In genomic region chr10:120978589-120979252, GRCh38 we compare ENCODE assay signal across 10 cellular contexts.
DNase-seq lines count a peak whose midpoint lies in the region; ATAC-seq, FAIRE-seq and TF ChIP-seq lines count a peak whose summit lies in the region.
"Had no signal": no experiment of that assay in that cellular context is flagged by ENCODE, and none has a peak within 500 bp of the region (broad histone marks: within the 10 kb centered on the region; RNA-seq: fewer than 3 reads in every experiment).

No MANE protein-coding gene starts in this region.

- DNase-seq in A549 (ENCODE audit: low read depth in 1 of 2, low spot score in 1 of 2), result no peak
- no peak for DNase-seq in endodermal cell
- DNase-seq in activated CD8-positive, alpha-beta T cell treated with anti-CD3 and anti-CD28 coated beads, Interleukin-2, amount 10 ng/mL, durations not matched to agents 7 days and 5 days, result no peak
- no peak for DNase-seq in osteocyte (ENCODE audit: extremely low spot score, unreplicated experiment)
- DNase-seq: central memory CD4-positive, alpha-beta T cell had no signal

- H3K36me3 Mint-ChIP-seq in endodermal cell (ENCODE audit: low read depth) (no peaks in the 10 kb centered on the region), osteocyte (ENCODE audit: unreplicated experiment) (no peaks in the 10 kb centered on the region)
- no peaks in the 10 kb centered on the region for H3K36me3 Mint-ChIP-seq in activated CD8-positive, alpha-beta T cell treated with anti-CD3 and anti-CD28 coated beads, Interleukin-2, amount 10 ng/mL, durations not matched to agents 7 days and 5 days (ENCODE audit: low read depth)

- H3K36me3 ChIP-seq in HUES6 (ENCODE audit: control insufficient read depth, insufficient read depth, low read length) (no peaks in the 10 kb centered on the region), endodermal cell (ENCODE audit: control insufficient read depth, insufficient read depth, low read length) (no peaks in the 10 kb centered on the region), muscle layer of colon (ENCODE audit: insufficient read depth, low read length) (no peaks in the 10 kb centered on the region)

- POLR2A ChIA-PET in A549 (lab: Yijun Ruan, JAX), result no interaction called here
- POLR2A ChIA-PET in activated CD8-positive, alpha-beta T cell treated with anti-CD3 and anti-CD28 coated beads, Interleukin-2, amount 10 ng/mL, durations not matched to agents 7 days and 5 days (lab: Charles Lee), result no interaction called here

- TF ChIP-seq CTCF in A549 (IDR thresholded peaks at IDR 0.05) (no peak), endodermal cell (conservative IDR thresholded peaks at IDR 0.05) (no peak), osteocyte (IDR thresholded peaks at IDR 0.05) (no peak)

- H3K9me3 Mint-ChIP-seq in endodermal cell (peaks cover 21% of the 10 kb centered on the region), osteocyte (ENCODE audit: unreplicated experiment) (peaks cover 12% of the 10 kb centered on the region)
- no peaks in the 10 kb centered on the region for H3K9me3 Mint-ChIP-seq in activated CD8-positive, alpha-beta T cell treated with anti-CD3 and anti-CD28 coated beads, Interleukin-2, amount 10 ng/mL, durations not matched to agents 7 days and 5 days (ENCODE audit: insufficient read depth)

- TF ChIP-seq POLR2A in A549 (IDR thresholded peaks at IDR 0.05; ENCODE audit: low read length), result no peak

- CTCF ChIA-PET in A549 (lab: Yijun Ruan, JAX), result no interaction called here
- CTCF ChIA-PET in activated CD8-positive, alpha-beta T cell treated with anti-CD3 and anti-CD28 coated beads, Interleukin-2, amount 10 ng/mL, durations not matched to agents 7 days and 5 days (lab: Charles Lee), result interaction anchor here (1.4 kb wide), 1 partner anchor 30 kb away, joined by 6 read pairs; no protein-coding TSS in a partner anchor

- H3K4me3 Mint-ChIP-seq in endodermal cell (peak overlapping the region; percentile 57), osteocyte (ENCODE audit: unreplicated experiment) (no peak overlapping the region)
- no peak overlapping the region for H3K4me3 Mint-ChIP-seq in activated CD8-positive, alpha-beta T cell treated with anti-CD3 and anti-CD28 coated beads, Interleukin-2, amount 10 ng/mL, durations not matched to agents 7 days and 5 days

- H3K27me3 ChIP-seq in HUES6 (ENCODE audit: control insufficient read depth, insufficient read depth, low read length) (peaks cover 46% of the 10 kb centered on the region), endodermal cell (ENCODE audit: control insufficient read depth, insufficient read depth, low read length, poor library complexity, severe bottlenecking) (peaks cover 45% of the 10 kb centered on the region), muscle layer of colon (ENCODE audit: control insufficient read depth in 1 of 2, insufficient read depth in 2 of 2, low read length in 2 of 2) (peaks cover 0 to 6% of the 10 kb centered on the region in 2 donors)

- H3K4me1 Mint-ChIP-seq in endodermal cell (peaks cover 43% of the 10 kb centered on the region), osteocyte (ENCODE audit: unreplicated experiment) (peaks cover 3% of the 10 kb centered on the region)
- H3K4me1 Mint-ChIP-seq in activated CD8-positive, alpha-beta T cell treated with anti-CD3 and anti-CD28 coated beads, Interleukin-2, amount 10 ng/mL, durations not matched to agents 7 days and 5 days (ENCODE audit: low read depth), result peaks cover 3% of the 10 kb centered on the region

- no peak for TF ChIP-seq RAD21 in A549 (conservative IDR thresholded peaks at IDR 0.05 in 1 of 2, IDR thresholded peaks at IDR 0.05 in 1 of 2)

- H3K9ac ChIP-seq in HUES6 (ENCODE audit: low read length) (no peak overlapping the region), endodermal cell (ENCODE audit: extremely low read depth, low read length, poor library complexity, severe bottlenecking) (no peak overlapping the region), muscle layer of colon (ENCODE audit: low read length) (no peak overlapping the region)
- H3K9ac ChIP-seq: KMS-11 had no signal

- peak in 1 of 2 experiments; percentile 5; a peak in 2 of 6 replicates for ATAC-seq in A549
- ATAC-seq in GM18502 (IDR thresholded peaks at IDR 0.05; ENCODE audit: poor library complexity, unreplicated experiment), result no peak
- no peak for ATAC-seq in activated CD8-positive, alpha-beta T cell treated with anti-CD3 and anti-CD28 coated beads, Interleukin-2, amount 10 ng/mL, durations not matched to agents 7 days and 5 days
- no peak for ATAC-seq in HG03159 (IDR thresholded peaks at IDR 0.05; ENCODE audit: unreplicated experiment)

- H3K27me3 Mint-ChIP-seq in endodermal cell (ENCODE audit: insufficient read depth), result peaks cover 67% of the 10 kb centered on the region
- H3K27me3 Mint-ChIP-seq in activated CD8-positive, alpha-beta T cell treated with anti-CD3 and anti-CD28 coated beads, Interleukin-2, amount 10 ng/mL, durations not matched to agents 7 days and 5 days (ENCODE audit: low read depth), result peaks cover 33% of the 10 kb centered on the region
- peaks cover 49% of the 10 kb centered on the region for H3K27me3 Mint-ChIP-seq in osteocyte (ENCODE audit: unreplicated experiment)

- 34% methylated on average over 15 of the region's 15 CpGs for WGBS in A549 (ENCODE audit: missing lambda C conversion rate)
- 71% methylated on average over 10 to 14 of the region's 15 CpGs for WGBS in endodermal cell (ENCODE audit: insufficient coverage in 1 of 2, insufficient read length in 1 of 2), 2 experiments

- H3K9me3 ChIP-seq in A549 (peaks cover 7% of the 10 kb centered on the region; the same call in 2 of the 3 replicates), HUES6 (ENCODE audit: control insufficient read depth, insufficient read depth, low read depth, low read length) (peaks cover 18% of the 10 kb centered on the region), endodermal cell (ENCODE audit: control insufficient read depth, low read length) (peaks cover 24% of the 10 kb centered on the region), muscle layer of colon (ENCODE audit: low read length) (no peaks in the 10 kb centered on the region)

- TF ChIP-seq EP300 in A549 (IDR thresholded peaks at IDR 0.05), result no peak

- peak overlapping the region; percentile 83 for H3K4me2 ChIP-seq in A549
- H3K4me2 ChIP-seq: KMS-11 had no signal

- H3K27ac Mint-ChIP-seq in endodermal cell (no peak overlapping the region), osteocyte (ENCODE audit: unreplicated experiment) (no peak overlapping the region)
- no peak overlapping the region for H3K27ac Mint-ChIP-seq in activated CD8-positive, alpha-beta T cell treated with anti-CD3 and anti-CD28 coated beads, Interleukin-2, amount 10 ng/mL, durations not matched to agents 7 days and 5 days

- H3K4me3 ChIP-seq in A549 (peak overlapping the region; percentile 42; the same call in 2 of the 3 replicates), HUES6 (ENCODE audit: low read depth, low read length) (peak overlapping the region; percentile 56), endodermal cell (ENCODE audit: low read length) (no peak overlapping the region), muscle layer of colon (ENCODE audit: low read depth in 1 of 2, low read length in 2 of 2) (peak overlapping the region; percentile 63 to 71)

- FAIRE-seq in A549 (lab: Jason Lieb, UNC), result no peak

- 0 out of 3 replicates have a peak, but pooled peaks cover 7% of the 10 kb centered on the region for H3K4me1 ChIP-seq in A549
- H3K4me1 ChIP-seq in HUES6 (ENCODE audit: control insufficient read depth, insufficient read depth, low read length), result peaks cover 38% of the 10 kb centered on the region
- peaks cover 25% of the 10 kb centered on the region for H3K4me1 ChIP-seq in endodermal cell (ENCODE audit: control insufficient read depth, insufficient read depth, low read length)
- peaks cover 12% of the 10 kb centered on the region for H3K4me1 ChIP-seq in muscle layer of colon (ENCODE audit: insufficient read depth, low read length)

- H3K27ac ChIP-seq in A549 (no peak overlapping the region), HUES6 (ENCODE audit: low read depth, low read length) (no peak overlapping the region), endodermal cell (ENCODE audit: low read depth, low read length) (no peak overlapping the region), muscle layer of colon (ENCODE audit: low read depth, low read length) (peak overlapping the region; percentile 47)
- H3K27ac ChIP-seq: KMS-11 had no signal

TF ChIP-seq in A549, 52 proteins besides CTCF, POLR2A, EP300 and RAD21:
- TF ChIP-seq HES2 (IDR thresholded peaks at IDR 0.05) (no peak), FOSL2 (IDR thresholded peaks at IDR 0.05) (no peak), FOSL2 (CRISPR knock-in tag; IDR thresholded peaks at IDR 0.05) (0 out of 2 replicates have a peak, but pooled peaks have one; percentile 29), RCOR1 (IDR thresholded peaks at IDR 0.05; ENCODE audit: low read depth, low read length) (no peak)
